Comparison of ENCODE assay signal across 1 cellular context in genomic region chr20:32534661-32535240, GRCh38.
TF ChIP-seq lines count a peak whose summit lies in the region.

No MANE protein-coding gene starts in this region.

TF ChIP-seq in GM23338, 12 proteins besides CTCF, POLR2A, EP300 and RAD21 (continued from another document):
- TF ChIP-seq, protein P1, sequence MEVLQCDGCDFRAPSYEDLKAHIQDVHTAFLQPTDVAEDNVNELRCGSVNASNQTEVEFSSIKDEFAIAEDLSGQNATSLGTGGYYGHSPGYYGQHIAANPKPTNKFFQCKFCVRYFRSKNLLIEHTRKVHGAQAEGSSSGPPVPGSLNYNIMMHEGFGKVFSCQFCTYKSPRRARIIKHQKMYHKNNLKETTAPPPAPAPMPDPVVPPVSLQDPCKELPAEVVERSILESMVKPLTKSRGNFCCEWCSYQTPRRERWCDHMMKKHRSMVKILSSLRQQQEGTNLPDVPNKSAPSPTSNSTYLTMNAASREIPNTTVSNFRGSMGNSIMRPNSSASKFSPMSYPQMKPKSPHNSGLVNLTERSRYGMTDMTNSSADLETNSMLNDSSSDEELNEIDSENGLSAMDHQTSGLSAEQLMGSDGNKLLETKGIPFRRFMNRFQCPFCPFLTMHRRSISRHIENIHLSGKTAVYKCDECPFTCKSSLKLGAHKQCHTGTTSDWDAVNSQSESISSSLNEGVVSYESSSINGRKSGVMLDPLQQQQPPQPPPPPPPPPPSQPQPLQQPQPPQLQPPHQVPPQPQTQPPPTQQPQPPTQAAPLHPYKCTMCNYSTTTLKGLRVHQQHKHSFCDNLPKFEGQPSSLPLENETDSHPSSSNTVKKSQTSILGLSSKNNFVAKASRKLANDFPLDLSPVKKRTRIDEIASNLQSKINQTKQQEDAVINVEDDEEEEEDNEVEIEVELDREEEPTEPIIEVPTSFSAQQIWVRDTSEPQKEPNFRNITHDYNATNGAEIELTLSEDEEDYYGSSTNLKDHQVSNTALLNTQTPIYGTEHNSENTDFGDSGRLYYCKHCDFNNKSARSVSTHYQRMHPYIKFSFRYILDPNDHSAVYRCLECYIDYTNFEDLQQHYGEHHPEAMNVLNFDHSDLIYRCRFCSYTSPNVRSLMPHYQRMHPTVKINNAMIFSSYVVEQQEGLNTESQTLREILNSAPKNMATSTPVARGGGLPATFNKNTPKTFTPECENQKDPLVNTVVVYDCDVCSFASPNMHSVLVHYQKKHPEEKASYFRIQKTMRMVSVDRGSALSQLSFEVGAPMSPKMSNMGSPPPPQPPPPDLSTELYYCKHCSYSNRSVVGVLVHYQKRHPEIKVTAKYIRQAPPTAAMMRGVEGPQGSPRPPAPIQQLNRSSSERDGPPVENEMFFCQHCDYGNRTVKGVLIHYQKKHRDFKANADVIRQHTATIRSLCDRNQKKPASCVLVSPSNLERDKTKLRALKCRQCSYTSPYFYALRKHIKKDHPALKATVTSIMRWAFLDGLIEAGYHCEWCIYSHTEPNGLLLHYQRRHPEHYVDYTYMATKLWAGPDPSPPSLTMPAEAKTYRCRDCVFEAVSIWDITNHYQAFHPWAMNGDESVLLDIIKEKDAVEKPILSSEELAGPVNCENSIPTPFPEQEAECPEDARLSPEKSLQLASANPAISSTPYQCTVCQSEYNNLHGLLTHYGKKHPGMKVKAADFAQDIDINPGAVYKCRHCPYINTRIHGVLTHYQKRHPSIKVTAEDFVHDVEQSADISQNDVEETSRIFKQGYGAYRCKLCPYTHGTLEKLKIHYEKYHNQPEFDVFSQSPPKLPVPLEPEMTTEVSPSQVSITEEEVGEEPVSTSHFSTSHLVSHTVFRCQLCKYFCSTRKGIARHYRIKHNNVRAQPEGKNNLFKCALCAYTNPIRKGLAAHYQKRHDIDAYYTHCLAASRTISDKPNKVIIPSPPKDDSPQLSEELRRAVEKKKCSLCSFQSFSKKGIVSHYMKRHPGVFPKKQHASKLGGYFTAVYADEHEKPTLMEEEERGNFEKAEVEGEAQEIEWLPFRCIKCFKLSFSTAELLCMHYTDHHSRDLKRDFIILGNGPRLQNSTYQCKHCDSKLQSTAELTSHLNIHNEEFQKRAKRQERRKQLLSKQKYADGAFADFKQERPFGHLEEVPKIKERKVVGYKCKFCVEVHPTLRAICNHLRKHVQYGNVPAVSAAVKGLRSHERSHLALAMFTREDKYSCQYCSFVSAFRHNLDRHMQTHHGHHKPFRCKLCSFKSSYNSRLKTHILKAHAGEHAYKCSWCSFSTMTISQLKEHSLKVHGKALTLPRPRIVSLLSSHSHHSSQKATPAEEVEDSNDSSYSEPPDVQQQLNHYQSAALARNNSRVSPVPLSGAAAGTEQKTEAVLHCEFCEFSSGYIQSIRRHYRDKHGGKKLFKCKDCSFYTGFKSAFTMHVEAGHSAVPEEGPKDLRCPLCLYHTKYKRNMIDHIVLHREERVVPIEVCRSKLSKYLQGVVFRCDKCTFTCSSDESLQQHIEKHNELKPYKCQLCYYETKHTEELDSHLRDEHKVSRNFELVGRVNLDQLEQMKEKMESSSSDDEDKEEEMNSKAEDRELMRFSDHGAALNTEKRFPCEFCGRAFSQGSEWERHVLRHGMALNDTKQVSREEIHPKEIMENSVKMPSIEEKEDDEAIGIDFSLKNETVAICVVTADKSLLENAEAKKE (CRISPR knock-in tag; IDR thresholded peaks at IDR 0.05), result no peak
- no peak for TF ChIP-seq EZH2 (IDR thresholded peaks at IDR 0.05; ENCODE audit: low read depth, unreplicated experiment)
- TF ChIP-seq ETS1 (IDR thresholded peaks at IDR 0.05), result no peak
